ENCODE assay signal across 1 cellular context in genomic region chr1:151024540-151025146, GRCh38.
TF ChIP-seq lines count a peak whose summit lies in the region.

No MANE protein-coding gene starts in this region.

TF ChIP-seq in HepG2, 621 proteins besides CTCF, POLR2A, EP300 and RAD21:
- no peak for TF ChIP-seq ZNF343 (CRISPR knock-in tag; IDR thresholded peaks at IDR 0.05)
- no peak for TF ChIP-seq SMAD1 (CRISPR knock-in tag; IDR thresholded peaks at IDR 0.05; ENCODE audit: borderline replicate concordance, low read depth)
- no peak for TF ChIP-seq ZNF766 (CRISPR knock-in tag; IDR thresholded peaks at IDR 0.05; ENCODE audit: borderline replicate concordance)
- TF ChIP-seq TP53 (CRISPR knock-in tag; conservative IDR thresholded peaks at IDR 0.05): no peak
- 0 out of 2 replicates have a peak, but pooled peaks have one; percentile 20 for TF ChIP-seq THAP11 (CRISPR knock-in tag; IDR thresholded peaks at IDR 0.05)
- TF ChIP-seq HOMEZ (CRISPR knock-in tag; IDR thresholded peaks at IDR 0.05; ENCODE audit: low read depth): no peak
- no peak for TF ChIP-seq CCAR2 (optimal IDR thresholded peaks at IDR 0.05; ENCODE audit: low read depth, low read length)
- no peak for TF ChIP-seq PCBP2 (optimal IDR thresholded peaks at IDR 0.05; ENCODE audit: low read depth, low read length, poor library complexity, severe bottlenecking)
- TF ChIP-seq IRF2 (CRISPR knock-in tag; IDR thresholded peaks at IDR 0.05): 0 out of 2 replicates have a peak, but pooled peaks have one; percentile 18
- TF ChIP-seq TCF7 (IDR thresholded peaks at IDR 0.05; ENCODE audit: low read depth): no peak
- peak; percentile 25 for TF ChIP-seq ZNF781 (CRISPR knock-in tag; IDR thresholded peaks at IDR 0.05; ENCODE audit: borderline replicate concordance, not compliant biosample characterization)
- TF ChIP-seq CBFB (CRISPR knock-in tag; IDR thresholded peaks at IDR 0.05): no peak
- TF ChIP-seq RFX5 (IDR thresholded peaks at IDR 0.05; ENCODE audit: low read depth, low read length): no peak
- no peak for TF ChIP-seq ZBTB37 (CRISPR knock-in tag; IDR thresholded peaks at IDR 0.05)
- no peak for TF ChIP-seq NR3C1 (CRISPR knock-in tag; IDR thresholded peaks at IDR 0.05)
- TF ChIP-seq IRF9 (CRISPR knock-in tag; IDR thresholded peaks at IDR 0.05; ENCODE audit: borderline replicate concordance): no peak
- no peak for TF ChIP-seq ZNF256 (CRISPR knock-in tag; conservative IDR thresholded peaks at IDR 0.05)
- peak; percentile 33 for TF ChIP-seq YY1 (IDR thresholded peaks at IDR 0.05; ENCODE audit: insufficient read depth, insufficient replicate concordance, low read depth, low read length)
- TF ChIP-seq MIER2 (CRISPR knock-in tag; IDR thresholded peaks at IDR 0.05): no peak
- TF ChIP-seq HMGXB4 (CRISPR knock-in tag; IDR thresholded peaks at IDR 0.05; ENCODE audit: borderline replicate concordance in 1 of 2, low read depth in 1 of 2): peak in 1 of 2 experiments; percentile 56; a peak in 1 of 4 replicates
- no peak for TF ChIP-seq ETS1 (CRISPR knock-in tag; IDR thresholded peaks at IDR 0.05)
- TF ChIP-seq SP5 (CRISPR knock-in tag; IDR thresholded peaks at IDR 0.05; ENCODE audit: borderline replicate concordance, low read depth): no peak
- no peak for TF ChIP-seq ZFP36L2 (CRISPR knock-in tag; IDR thresholded peaks at IDR 0.05)
- 0 out of 2 replicates have a peak, but pooled peaks have one; percentile 27 for TF ChIP-seq PATZ1 (CRISPR knock-in tag; IDR thresholded peaks at IDR 0.05)
- TF ChIP-seq ZFAT (CRISPR knock-in tag; conservative IDR thresholded peaks at IDR 0.05): no peak
- TF ChIP-seq ZNF501 (CRISPR knock-in tag; IDR thresholded peaks at IDR 0.05): no peak
- TF ChIP-seq CHD4 (IDR thresholded peaks at IDR 0.05; ENCODE audit: borderline replicate concordance, low read length): no peak
- 0 out of 2 replicates have a peak, but pooled peaks have one; percentile 23 for TF ChIP-seq ZNF362 (CRISPR knock-in tag; IDR thresholded peaks at IDR 0.05; ENCODE audit: borderline replicate concordance)
- TF ChIP-seq SMC3 (IDR thresholded peaks at IDR 0.05; ENCODE audit: low read length): peak; percentile 72
- TF ChIP-seq PPARG (CRISPR knock-in tag; conservative IDR thresholded peaks at IDR 0.05): no peak
- TF ChIP-seq ZNF121 (CRISPR knock-in tag; IDR thresholded peaks at IDR 0.05): no peak
- no peak for TF ChIP-seq ATF5 (CRISPR knock-in tag; IDR thresholded peaks at IDR 0.05; ENCODE audit: low read depth)
- TF ChIP-seq STAG1 (CRISPR knock-in tag; IDR thresholded peaks at IDR 0.05): peak; percentile 80
- no peak for TF ChIP-seq PRDM4 (CRISPR knock-in tag; IDR thresholded peaks at IDR 0.05; ENCODE audit: borderline replicate concordance)
- TF ChIP-seq SNAI1 (CRISPR knock-in tag; IDR thresholded peaks at IDR 0.05; ENCODE audit: borderline replicate concordance): no peak
- TF ChIP-seq NKX3-1 (CRISPR knock-in tag; IDR thresholded peaks at IDR 0.05): no peak
- no peak for TF ChIP-seq PLSCR1 (CRISPR knock-in tag; IDR thresholded peaks at IDR 0.05; ENCODE audit: borderline replicate concordance)
- no peak for TF ChIP-seq CC2D1A (CRISPR knock-in tag; IDR thresholded peaks at IDR 0.05)
- no peak for TF ChIP-seq ZNF678 (CRISPR knock-in tag; IDR thresholded peaks at IDR 0.05)
- TF ChIP-seq PCBP1 (IDR thresholded peaks at IDR 0.05; ENCODE audit: borderline replicate concordance, low read depth, low read length): no peak
- no peak for TF ChIP-seq MBNL3 (CRISPR knock-in tag; conservative IDR thresholded peaks at IDR 0.05)
- TF ChIP-seq SAP130 (CRISPR knock-in tag; IDR thresholded peaks at IDR 0.05; ENCODE audit: low read depth): peak; percentile 29; the same call in 1 of the 2 replicates
- TF ChIP-seq TBL1XR1 (IDR thresholded peaks at IDR 0.05; ENCODE audit: borderline replicate concordance, low read length, partially characterized antibody): no peak
- TF ChIP-seq TFDP2 (CRISPR knock-in tag; IDR thresholded peaks at IDR 0.05): no peak
- TF ChIP-seq JUNB (CRISPR knock-in tag; IDR thresholded peaks at IDR 0.05; ENCODE audit: borderline replicate concordance): no peak
- peak; percentile 66 for TF ChIP-seq XRCC5 (optimal IDR thresholded peaks at IDR 0.05; ENCODE audit: low read length)
- no peak for TF ChIP-seq CENPX (CRISPR knock-in tag; IDR thresholded peaks at IDR 0.05)
- TF ChIP-seq HCFC1 (IDR thresholded peaks at IDR 0.05; ENCODE audit: low read depth, low read length): no peak
